24 cellular contexts compared by ENCODE assay signal in genomic region chr5:38802125-38802524, GRCh38. TPM values are rescaled to one million over a fixed set of nuclear protein-coding genes. Genes with fewer than 3 reads are reported as not detected.
"Had no signal": no experiment of that assay in that cellular context is flagged by ENCODE, and none has a peak within 500 bp of the region (broad histone marks: within the 10 kb centered on the region; RNA-seq: fewer than 3 reads in every experiment).

No MANE protein-coding gene starts in this region.

- H3K27ac ChIP-seq: colonic mucosa, epithelial cell of prostate, esophagus squamous epithelium, gastrocnemius medialis, heart right ventricle, left lung, lower lobe of right lung had no signal

- H3K4me3 Mint-ChIP-seq: dendritic cell treated with granulocyte-macrophage colony-stimulating factor and Interleukin-4, amounts not matched to agents 40 ng/mL and 50 ng/mL, for 4 days; effector memory CD8-positive, alpha-beta T cell; endodermal cell; naive thymus-derived CD4-positive, alpha-beta T cell had no signal

- H3K4me1 ChIP-seq: colonic mucosa, left lung had no signal

- H3K27ac Mint-ChIP-seq: dendritic cell treated with granulocyte-macrophage colony-stimulating factor and Interleukin-4, amounts not matched to agents 40 ng/mL and 50 ng/mL, for 4 days; effector memory CD8-positive, alpha-beta T cell; endodermal cell; naive thymus-derived CD4-positive, alpha-beta T cell had no signal

- H3K27me3 ChIP-seq: colonic mucosa, esophagus squamous epithelium, gastrocnemius medialis, heart right ventricle, left lung had no signal

- H3K9me3 ChIP-seq: colonic mucosa, esophagus squamous epithelium, gastrocnemius medialis, heart right ventricle, left lung, lower lobe of right lung had no signal

- H3K36me3 Mint-ChIP-seq: naive thymus-derived CD4-positive, alpha-beta T cell had no signal

- H3K36me3 ChIP-seq: colonic mucosa, esophagus squamous epithelium, gastrocnemius medialis, heart right ventricle, left lung, lower lobe of right lung had no signal

- DNase-seq: colonic mucosa; cortex of kidney; effector CD8-positive, alpha-beta T cell; effector memory CD8-positive, alpha-beta T cell; endodermal cell; erythroblast; esophagus squamous epithelium; foreskin fibroblast; foreskin melanocyte; gastrocnemius medialis; glutamatergic neuron; head of caudate nucleus; heart right ventricle; hippocampal formation; left cardiac atrium; left lung; left ventricle myocardium superior; lower lobe of right lung; mesendoderm; midbrain; naive thymus-derived CD4-positive, alpha-beta T cell had no signal

- H3K9me3 Mint-ChIP-seq: dendritic cell treated with granulocyte-macrophage colony-stimulating factor and Interleukin-4, amounts not matched to agents 40 ng/mL and 50 ng/mL, for 4 days; effector memory CD8-positive, alpha-beta T cell; endodermal cell; naive thymus-derived CD4-positive, alpha-beta T cell had no signal

- H3K4me3 ChIP-seq: colonic mucosa, esophagus squamous epithelium, gastrocnemius medialis, heart right ventricle, left lung, lower lobe of right lung had no signal

RNA-seq across cellular contexts. Expression of gene OSMR, which starts 43.7 kb away (rescaled TPM):
- total RNA-seq: mononuclear cell; naive thymus-derived CD4-positive, alpha-beta T cell had no signal
